9 cellular contexts compared by ENCODE assay signal in the genomic region with DNA sequence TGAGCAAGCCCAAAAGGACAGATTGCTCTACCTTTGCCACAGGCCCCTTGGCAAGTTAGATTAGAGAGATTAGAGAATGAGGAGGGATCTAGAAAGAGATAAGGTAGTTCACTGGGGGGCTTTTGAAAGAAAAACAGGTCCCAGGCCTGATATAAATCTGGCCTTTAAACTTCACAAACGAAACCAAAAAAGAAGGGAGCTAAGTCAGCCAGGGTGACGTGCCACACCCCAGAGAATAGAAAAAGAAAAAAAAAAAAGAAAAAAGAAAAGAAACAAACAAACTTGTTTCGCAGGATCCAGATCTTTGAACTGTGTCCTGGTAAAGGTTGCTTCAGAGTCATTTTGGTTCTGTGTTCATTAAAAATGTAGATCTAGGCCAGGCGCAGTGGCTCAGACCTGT. TPM values are rescaled to one million over a fixed set of nuclear protein-coding genes. Genes with fewer than 3 reads are reported as not detected.
A peak's percentile ranks its signal among the peaks of the same experiment; 100 is the strongest.
DNase-seq lines count a peak whose midpoint lies in the region; ATAC-seq and TF ChIP-seq lines count a peak whose summit lies in the region.
"Had no signal": no experiment of that assay in that cellular context is flagged by ENCODE, and none has a peak within 500 bp of the region (broad histone marks: within the 10 kb centered on the region; RNA-seq: fewer than 3 reads in every experiment).

No MANE protein-coding gene starts in this region.

- DNase-seq in GM23248 (no peak), sciatic nerve (ENCODE audit: low spot score) (no peak), GM20000 (ENCODE audit: low spot score) (no peak), NCI-H1048 (lab: John Stamatoyannopoulos, UW) (no peak)
- no peak for DNase-seq in activated CD4-positive, alpha-beta memory T cell treated with anti-CD3 and anti-CD28 coated beads, Interleukin-2, amount 10 ng/mL, durations not matched to agents 7 days and 5 days
- DNase-seq in stimulated activated effector memory CD8-positive, alpha-beta T cell treated with anti-CD3 and anti-CD28 coated beads, Interleukin-12 subunit alpha, Interleukin-12 subunit beta, amount 100 ng/mL, for 72 hours (ENCODE audit: low spot score in 2 of 2), result no peak
- DNase-seq: NCI-H524 had no signal

- H3K4me1 Mint-ChIP-seq in activated CD4-positive, alpha-beta memory T cell treated with anti-CD3 and anti-CD28 coated beads, Interleukin-2, amount 10 ng/mL, durations not matched to agents 7 days and 5 days, result peaks cover 67% of the 10 kb centered on the region
- H3K4me1 Mint-ChIP-seq in stimulated activated effector memory CD8-positive, alpha-beta T cell treated with anti-CD3 and anti-CD28 coated beads, Interleukin-12 subunit alpha, Interleukin-12 subunit beta, amount 100 ng/mL, for 72 hours, result peaks cover 63% of the 10 kb centered on the region

- TF ChIP-seq CTCF in gastroesophageal sphincter (IDR thresholded peaks at IDR 0.05), result no peak
- TF ChIP-seq CTCF in GM20000 (IDR thresholded peaks at IDR 0.05; ENCODE audit: extremely low read depth, missing control alignments), result no peak

- no peak for TF ChIP-seq POLR2A in gastroesophageal sphincter (IDR thresholded peaks at IDR 0.05)

- H3K27ac ChIP-seq in GM23248, result no peak overlapping the region
- peak overlapping the region; percentile 9 to 99 (median 84) for H3K27ac ChIP-seq in gastroesophageal sphincter

- no peaks in the 10 kb centered on the region for H4K20me1 ChIP-seq in GM23248 (ENCODE audit: insufficient read depth)

- H3K4me3 ChIP-seq in GM23248 (no peak overlapping the region; the same call in 1 of the 2 replicates), gastroesophageal sphincter (peak overlapping the region in 1 of 2 donors; percentile 33)

- H3K4me3 Mint-ChIP-seq in activated CD4-positive, alpha-beta memory T cell treated with anti-CD3 and anti-CD28 coated beads, Interleukin-2, amount 10 ng/mL, durations not matched to agents 7 days and 5 days, result peak overlapping the region; percentile 90
- H3K4me3 Mint-ChIP-seq in stimulated activated effector memory CD8-positive, alpha-beta T cell treated with anti-CD3 and anti-CD28 coated beads, Interleukin-12 subunit alpha, Interleukin-12 subunit beta, amount 100 ng/mL, for 72 hours, result peak overlapping the region; percentile 97

- no peak for TF ChIP-seq EP300 in gastroesophageal sphincter (IDR thresholded peaks at IDR 0.05)

- H2AFZ ChIP-seq in GM23248, result peak overlapping the region; percentile 33

- no peaks in the 10 kb centered on the region for H3K36me3 ChIP-seq in GM23248 (ENCODE audit: low read depth)
- no peaks in the 10 kb centered on the region for H3K36me3 ChIP-seq in gastroesophageal sphincter

- H3K9me3 Mint-ChIP-seq in activated CD4-positive, alpha-beta memory T cell treated with anti-CD3 and anti-CD28 coated beads, Interleukin-2, amount 10 ng/mL, durations not matched to agents 7 days and 5 days, result no peaks in the 10 kb centered on the region
- H3K9me3 Mint-ChIP-seq in stimulated activated effector memory CD8-positive, alpha-beta T cell treated with anti-CD3 and anti-CD28 coated beads, Interleukin-12 subunit alpha, Interleukin-12 subunit beta, amount 100 ng/mL, for 72 hours, result no peaks in the 10 kb centered on the region
- H3K9me3 Mint-ChIP-seq: neural crest cell had no signal

- peaks cover 65% of the 10 kb centered on the region for H3K36me3 Mint-ChIP-seq in activated CD4-positive, alpha-beta memory T cell treated with anti-CD3 and anti-CD28 coated beads, Interleukin-2, amount 10 ng/mL, durations not matched to agents 7 days and 5 days (ENCODE audit: low read depth)
- H3K36me3 Mint-ChIP-seq in stimulated activated effector memory CD8-positive, alpha-beta T cell treated with anti-CD3 and anti-CD28 coated beads, Interleukin-12 subunit alpha, Interleukin-12 subunit beta, amount 100 ng/mL, for 72 hours, result peaks cover 59% of the 10 kb centered on the region

- H3K27ac Mint-ChIP-seq in activated CD4-positive, alpha-beta memory T cell treated with anti-CD3 and anti-CD28 coated beads, Interleukin-2, amount 10 ng/mL, durations not matched to agents 7 days and 5 days, result peak overlapping the region; percentile 97
- H3K27ac Mint-ChIP-seq in stimulated activated effector memory CD8-positive, alpha-beta T cell treated with anti-CD3 and anti-CD28 coated beads, Interleukin-12 subunit alpha, Interleukin-12 subunit beta, amount 100 ng/mL, for 72 hours, result peak overlapping the region; percentile 92

- CTCF ChIA-PET in activated CD4-positive, alpha-beta memory T cell treated with anti-CD3 and anti-CD28 coated beads, Interleukin-2, amount 10 ng/mL, durations not matched to agents 7 days and 5 days (lab: Charles Lee), result interaction anchor here (0.9 to 4.4 kb wide), 6 partner anchors 9 to 143 kb away, joined by 3 to 31 read pairs (median 3); no protein-coding TSS in a partner anchor

- ATAC-seq in gastroesophageal sphincter (no peak), sciatic nerve (no peak)
- no peak for ATAC-seq in stimulated activated effector memory CD8-positive, alpha-beta T cell treated with anti-CD3 and anti-CD28 coated beads, Interleukin-12 subunit alpha, Interleukin-12 subunit beta, amount 100 ng/mL, for 72 hours

- WGBS in GM23248 (ENCODE audit: low coverage in 1 of 2, low lambda C conversion rate in 2 of 2, missing lambda C conversion rate in 2 of 2), 2 experiments, result 75 to 78% methylated on average over 4 of the region's 4 CpGs
- WGBS in gastroesophageal sphincter (ENCODE audit: low coverage in 1 of 2), 2 donors, result 51 to 82% methylated on average over 2 to 4 of the region's 4 CpGs

- H3K9ac ChIP-seq in GM23248, result no peak overlapping the region

- H3K9me3 ChIP-seq in GM23248 (ENCODE audit: low read depth) (no peaks in the 10 kb centered on the region), gastroesophageal sphincter (no peaks in the 10 kb centered on the region)

- in situ Hi-C loops in GM23248 (cut with MboI), result no loop called here

- no peaks in the 10 kb centered on the region for H3K9me2 ChIP-seq in GM23248 (ENCODE audit: insufficient read depth)

- peaks cover 32% of the 10 kb centered on the region for H3K4me1 ChIP-seq in GM23248 (ENCODE audit: insufficient read depth)
- H3K4me1 ChIP-seq in gastroesophageal sphincter, result peaks cover 3 to 78% (median 30%) of the 10 kb centered on the region in 3 donors

- H3K27me3 ChIP-seq in GM23248 (replicated peaks; ENCODE audit: insufficient read depth) (no peaks in the 10 kb centered on the region), gastroesophageal sphincter (no peaks in the 10 kb centered on the region)

- H3K79me2 ChIP-seq in GM23248 (ENCODE audit: insufficient read depth), result no peaks in the 10 kb centered on the region

- no peaks in the 10 kb centered on the region for H3K27me3 Mint-ChIP-seq in activated CD4-positive, alpha-beta memory T cell treated with anti-CD3 and anti-CD28 coated beads, Interleukin-2, amount 10 ng/mL, durations not matched to agents 7 days and 5 days

- H3F3A ChIP-seq in GM23248 (ENCODE audit: insufficient read depth), result peaks cover 8% of the 10 kb centered on the region; the same call in 1 of the 2 replicates

- intact Hi-C loops in sciatic nerve (cut with DNase I), result loop anchor here (10.0 kb wide), 1 partner anchor 141 kb away; a partner anchor contains a TSS

- POLR2A ChIA-PET in activated CD4-positive, alpha-beta memory T cell treated with anti-CD3 and anti-CD28 coated beads, Interleukin-2, amount 10 ng/mL, durations not matched to agents 7 days and 5 days (lab: Charles Lee), result interaction anchor here (0.8 to 7.9 kb wide), 11 partner anchors 10 to 141 kb away, joined by 3 to 214 read pairs (median 4); a partner anchor contains a TSS

- peak overlapping the region; percentile 16 for H3K4me2 ChIP-seq in GM23248 (ENCODE audit: unreplicated experiment)

RNA-seq across cellular contexts. Expression of a gene that starts 3.6 kb away (rescaled TPM):
- total RNA-seq in GM23248 (2014; rRNA removed; shearing (Covaris generic)), result 10.4 and 13.5 TPM in 2 replicates
- polyA plus RNA-seq in GM23248 (2016; fragmentation: Nextera tagmentation; extraction: Ambion mirVana), result 1.5 TPM in 2 replicates
- total RNA-seq in activated CD4-positive, alpha-beta memory T cell treated with anti-CD3 and anti-CD28 coated beads, Interleukin-2, amount 10 ng/mL, durations not matched to agents 7 days and 5 days, result 100 to 1,000 TPM; 129 to 134 TPM
- total RNA-seq in gastroesophageal sphincter (10 to 100 TPM; 30.8 to 57.3 (median 44.0) TPM), sciatic nerve (69.9 TPM)

RNA-seq across cellular contexts. Expression of a gene that starts 31.8 kb away (rescaled TPM):
- not detected in 2 replicates for total RNA-seq in GM23248 (2014; rRNA removed; shearing (Covaris generic))
- polyA plus RNA-seq in GM23248 (2016; fragmentation: Nextera tagmentation; extraction: Ambion mirVana), result 0.16 TPM in 1 of 2 replicates, not detected in the other
- total RNA-seq in activated CD4-positive, alpha-beta memory T cell treated with anti-CD3 and anti-CD28 coated beads, Interleukin-2, amount 10 ng/mL, durations not matched to agents 7 days and 5 days, result not detected
- total RNA-seq in gastroesophageal sphincter, result not detected
- not detected for total RNA-seq in sciatic nerve
- total RNA-seq: neural crest cell had no signal
